In genomic region chr19:55451522-55452380, GRCh38 we compare ENCODE assay signal across 9 cellular contexts. TPM values are rescaled to one million over a fixed set of nuclear protein-coding genes. Genes with fewer than 3 reads are reported as not detected.
A peak's percentile ranks its signal among the peaks of the same experiment; 100 is the strongest.
DNase-seq lines count a peak whose midpoint lies in the region; ATAC-seq and TF ChIP-seq lines count a peak whose summit lies in the region.
"Had no signal": no experiment of that assay in that cellular context is flagged by ENCODE, and none has a peak within 500 bp of the region (broad histone marks: within the 10 kb centered on the region; RNA-seq: fewer than 3 reads in every experiment).

No MANE protein-coding gene starts in this region.

- H3K4me3 Mint-ChIP-seq in neural progenitor cell: peak overlapping the region; percentile 87

- 1% methylated on average over 29 to 44 of the region's 82 CpGs for WGBS in thyroid gland, 2 donors

- H3K27ac ChIP-seq in neural progenitor cell (no peak overlapping the region), thyroid gland (no peak overlapping the region), tibial artery (no peak overlapping the region)

- no peak for TF ChIP-seq POLR2A in thyroid gland (IDR thresholded peaks at IDR 0.05)

- H3F3A ChIP-seq in neural progenitor cell (ENCODE audit: low read depth): peaks cover 25% of the 10 kb centered on the region

- no peaks in the 10 kb centered on the region for H3K36me3 Mint-ChIP-seq in neural progenitor cell

- H2AFZ ChIP-seq in neural progenitor cell (replicated peaks): peak overlapping the region; percentile 65

- H3K4me1 ChIP-seq in neural progenitor cell: peaks cover 11% of the 10 kb centered on the region
- peaks cover 0 to 22% of the 10 kb centered on the region in 2 donors for H3K4me1 ChIP-seq in thyroid gland
- H3K4me1 ChIP-seq in tibial artery: peaks cover 0 to 22% (median 19%) of the 10 kb centered on the region in 4 donors

- H3K4me1 Mint-ChIP-seq in neural progenitor cell: peaks cover 13% of the 10 kb centered on the region

- H3K27me3 ChIP-seq in neural progenitor cell (peaks cover 65% of the 10 kb centered on the region), thyroid gland (peaks cover 9% of the 10 kb centered on the region), tibial artery (peaks cover 8 to 46% of the 10 kb centered on the region in 2 donors)

- H3K27me3 Mint-ChIP-seq in neural progenitor cell (ENCODE audit: insufficient read depth, low read depth): peaks cover 26% of the 10 kb centered on the region

- H3K9me3 ChIP-seq in neural progenitor cell (ENCODE audit: low read depth) (no peaks in the 10 kb centered on the region), thyroid gland (no peaks in the 10 kb centered on the region), tibial artery (no peaks in the 10 kb centered on the region)

- ATAC-seq in GM18517 (IDR thresholded peaks at IDR 0.05; ENCODE audit: unreplicated experiment) (no peak), GM21381 (IDR thresholded peaks at IDR 0.05; ENCODE audit: unreplicated experiment) (no peak)

- no peaks in the 10 kb centered on the region for H3K79me2 ChIP-seq in neural progenitor cell (ENCODE audit: low read depth)

- DNase-seq in COR-L47 (lab: John Stamatoyannopoulos, UW) (peak; percentile 67), NCI-H1105 treated with DMSO at 0.1 percent for 48 hours (lab: John Stamatoyannopoulos, UW) (peak; percentile 28), cerebellum (ENCODE audit: low spot score) (peak; percentile 57), neural progenitor cell (ENCODE audit: low spot score) (peak; percentile 72), thyroid gland (no peak), tibial artery (no peak)
- DNase-seq: left cardiac atrium had no signal

- intact Hi-C loops in thyroid gland (cut with DNase I) (no loop called here), tibial artery (cut with DNase I; ENCODE audit: low total_unique reads) (no loop called here)

- H3K27ac Mint-ChIP-seq in neural progenitor cell: no peak overlapping the region

- no peak overlapping the region for H3K9ac ChIP-seq in neural progenitor cell

- peak overlapping the region; percentile 53 for H3K4me3 ChIP-seq in neural progenitor cell
- H3K4me3 ChIP-seq in thyroid gland (replicated peaks in 1 of 3): peak overlapping the region in 1 of 3 donors; percentile 14
- H3K4me3 ChIP-seq in tibial artery: no peak overlapping the region

- no peaks in the 10 kb centered on the region for H3K36me3 ChIP-seq in neural progenitor cell
- H3K36me3 ChIP-seq in thyroid gland: peaks cover 9 to 10% of the 10 kb centered on the region in 2 donors
- H3K36me3 ChIP-seq in tibial artery: peaks cover 0 to 25% (median 16%) of the 10 kb centered on the region in 3 donors

- TF ChIP-seq CTCF in neural progenitor cell (IDR thresholded peaks at IDR 0.05) (no peak), thyroid gland (IDR thresholded peaks at IDR 0.05) (no peak), tibial artery (IDR thresholded peaks at IDR 0.05) (no peak)

- H4K20me1 ChIP-seq in neural progenitor cell (ENCODE audit: low read depth): peaks cover 20% of the 10 kb centered on the region

- H3K4me2 ChIP-seq in neural progenitor cell: peak overlapping the region; percentile 90

- no peaks in the 10 kb centered on the region for H3K9me3 Mint-ChIP-seq in neural progenitor cell

RNA-seq across cellular contexts. Expression of gene SHISA7, which starts 8.7 kb away (rescaled TPM):
- total RNA-seq in cerebellum (2.6 TPM), neural progenitor cell (ENCODE audit: low replicate concordance) (0.09 and 0.21 TPM in 2 replicates), thyroid gland (not detected)
- total RNA-seq: left cardiac atrium had no signal

RNA-seq across cellular contexts. Expression of gene ISOC2, which starts 9.7 kb away (rescaled TPM):
- 14.0 TPM for total RNA-seq in cerebellum
- total RNA-seq in neural progenitor cell (ENCODE audit: low replicate concordance): 14.8 and 34.4 TPM in 2 replicates
- 100 to 1,000 TPM in 2 of 4 donors, 10 to 100 TPM in 2; 52.1 to 178 (median 100) TPM for total RNA-seq in thyroid gland

RNA-seq across cellular contexts. Expression of gene C19orf85, which starts 12.8 kb away (rescaled TPM):
- total RNA-seq in cerebellum (not detected), neural progenitor cell (ENCODE audit: low replicate concordance) (not detected in 2 replicates), thyroid gland (not detected)
- total RNA-seq: left cardiac atrium had no signal

RNA-seq across cellular contexts. Expression of gene ZNF628, which starts 24.7 kb away (rescaled TPM):
- total RNA-seq in cerebellum (0.91 TPM), neural progenitor cell (ENCODE audit: low replicate concordance) (5.0 TPM in 1 of 2 replicates, not detected in the other), thyroid gland (10 to 100 TPM in 2 of 4 donors, 1 to 10 TPM in 2; 2.1 to 12.0 (median 6.5) TPM)

RNA-seq across cellular contexts. Expression of gene NAT14, which starts 33.2 kb away (rescaled TPM):
- total RNA-seq in cerebellum (9.6 TPM), neural progenitor cell (ENCODE audit: low replicate concordance) (16.2 and 49.2 TPM in 2 replicates), thyroid gland (10 to 100 TPM in 2 of 4 donors, 1 to 10 TPM in 2; 5.1 to 28.3 (median 12.2) TPM)

Comparison
In these comparisons a context has a peak if more than half of its experiments do, and no peak if none do; other contexts are left out.
1. DNase-seq: peak in COR-L47 (single experiment), NCI-H1105 treated with DMSO at 0.1 percent for 48 hours (single experiment), cerebellum (single experiment) and neural progenitor cell (single experiment); none in thyroid gland (0 of 2) and tibial artery (0 of 2).